ENCODE assay signal across 3 cellular contexts in the genomic region with DNA sequence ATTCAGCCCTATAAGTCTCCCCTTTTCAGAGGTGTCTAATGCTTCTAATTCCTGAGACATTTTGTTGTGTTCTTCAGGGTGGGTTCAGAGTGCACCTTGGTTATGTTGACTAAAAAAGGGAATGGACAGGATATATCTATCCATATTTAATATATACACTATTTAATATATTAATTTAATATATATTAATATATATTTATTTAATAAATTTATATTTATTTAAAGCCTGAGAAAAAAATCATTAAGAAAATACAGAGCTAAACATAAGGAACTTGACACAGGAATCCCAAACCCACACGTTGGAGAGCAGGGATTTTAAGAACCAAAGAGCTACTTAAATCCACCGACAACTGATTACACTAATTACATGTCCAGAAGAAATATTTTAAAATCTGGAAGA.
"Had no signal": no experiment of that assay in that cellular context is flagged by ENCODE, and none has a peak within 500 bp of the region (broad histone marks: within the 10 kb centered on the region; RNA-seq: fewer than 3 reads in every experiment).

No MANE protein-coding gene starts in this region.

- ATAC-seq: GM12878 had no signal

- DNase-seq: GDM1, GF-D8 had no signal
